In genomic region chr17:32150358-32150757, GRCh38 we compare ENCODE assay signal across 1 cellular context.
TF ChIP-seq lines count a peak whose summit lies in the region.

No MANE protein-coding gene starts in this region.

TF ChIP-seq in K562, 482 proteins besides CTCF, POLR2A, EP300 and RAD21 (continued from another document and continues in another):
- TF ChIP-seq JUN (IDR thresholded peaks at IDR 0.05; ENCODE audit: borderline replicate concordance, low read depth, low read length) = no peak
- no peak for TF ChIP-seq JUN (CRISPR knock-in tag; IDR thresholded peaks at IDR 0.05; ENCODE audit: borderline replicate concordance)
- no peak for TF ChIP-seq GABPB1 (CRISPR knock-in tag; IDR thresholded peaks at IDR 0.05)
- 0 out of 4 replicates have a peak, but pooled peaks of 1 of the 2 experiments have one; percentile 8 for TF ChIP-seq TEAD1 (CRISPR knock-in tag; IDR thresholded peaks at IDR 0.05)
- TF ChIP-seq TBL1XR1 (IDR thresholded peaks at IDR 0.05; ENCODE audit: low read length in 2 of 2) = 0 out of 4 replicates have a peak, but pooled peaks of 1 of the 2 experiments have one; percentile 22
- no peak for TF ChIP-seq ZSCAN32 (CRISPR knock-in tag; IDR thresholded peaks at IDR 0.05)
- TF ChIP-seq E2F4 (CRISPR knock-in tag; IDR thresholded peaks at IDR 0.05; ENCODE audit: low read depth) = no peak
- no peak for TF ChIP-seq POU5F1 (IDR thresholded peaks at IDR 0.05; ENCODE audit: borderline replicate concordance, low read depth, low read length, partially characterized antibody)
- no peak for TF ChIP-seq NFIX (CRISPR knock-in tag; IDR thresholded peaks at IDR 0.05; ENCODE audit: low read depth)
- no peak for TF ChIP-seq CHCHD3 (CRISPR knock-in tag; IDR thresholded peaks at IDR 0.05)
- TF ChIP-seq CC2D1A (IDR thresholded peaks at IDR 0.05) = no peak; the same call in 1 of the 2 replicates
- TF ChIP-seq ZBTB5 (IDR thresholded peaks at IDR 0.05) = no peak
- TF ChIP-seq PTBP1 (IDR thresholded peaks at IDR 0.05; ENCODE audit: low read depth, low read length) = no peak
- no peak for TF ChIP-seq MLLT1 (IDR thresholded peaks at IDR 0.05)
- no peak for TF ChIP-seq NCOA1 (IDR thresholded peaks at IDR 0.05; ENCODE audit: low read depth)
- no peak for TF ChIP-seq ZNF780A (CRISPR knock-in tag; IDR thresholded peaks at IDR 0.05)
- TF ChIP-seq PHTF2 (CRISPR knock-in tag; IDR thresholded peaks at IDR 0.05) = no peak
- no peak for TF ChIP-seq ZZZ3 (IDR thresholded peaks at IDR 0.05)
- no peak for TF ChIP-seq DMBX1 (CRISPR knock-in tag; IDR thresholded peaks at IDR 0.05; ENCODE audit: borderline replicate concordance)
- TF ChIP-seq E4F1 (CRISPR knock-in tag; IDR thresholded peaks at IDR 0.05; ENCODE audit: borderline replicate concordance) = no peak
- peak; percentile 68 for TF ChIP-seq MEIS2 (IDR thresholded peaks at IDR 0.05; ENCODE audit: partially characterized antibody)
- TF ChIP-seq JUNB (CRISPR knock-in tag; conservative IDR thresholded peaks at IDR 0.05) = no peak
- no peak for TF ChIP-seq ZNF79 (CRISPR knock-in tag; IDR thresholded peaks at IDR 0.05; ENCODE audit: low read depth)
- no peak for TF ChIP-seq ZNF347 (CRISPR knock-in tag; IDR thresholded peaks at IDR 0.05; ENCODE audit: low read depth)
- no peak for TF ChIP-seq SFPQ (IDR thresholded peaks at IDR 0.05; ENCODE audit: low read depth, low read length)
- TF ChIP-seq SRSF9 (IDR thresholded peaks at IDR 0.05; ENCODE audit: borderline replicate concordance, low read depth, low read length) = no peak
- no peak for TF ChIP-seq ZC3H4 (CRISPR knock-in tag; IDR thresholded peaks at IDR 0.05; ENCODE audit: borderline replicate concordance)
- TF ChIP-seq ARID1B (IDR thresholded peaks at IDR 0.05) = peak; percentile 85
- no peak for TF ChIP-seq DACH1 (IDR thresholded peaks at IDR 0.05; ENCODE audit: partially characterized antibody)
- no peak for TF ChIP-seq SNRNP70 (optimal IDR thresholded peaks at IDR 0.05; ENCODE audit: low read depth, low read length)
- no peak for TF ChIP-seq SAP30 (IDR thresholded peaks at IDR 0.05; ENCODE audit: borderline replicate concordance, insufficient read depth, low read depth, low read length, poor library complexity, severe bottlenecking)
- no peak for TF ChIP-seq HLTF (IDR thresholded peaks at IDR 0.05)
- TF ChIP-seq CBFA2T2 (conservative IDR thresholded peaks at IDR 0.05) = peak; percentile 83
- TF ChIP-seq THRAP3 (IDR thresholded peaks at IDR 0.05; ENCODE audit: borderline replicate concordance) = no peak
- TF ChIP-seq HDAC6 (IDR thresholded peaks at IDR 0.05; ENCODE audit: low read depth, low read length) = no peak
- peak; percentile 87 for TF ChIP-seq TCF3 (CRISPR knock-in tag; IDR thresholded peaks at IDR 0.05)
- TF ChIP-seq NR2C1 (IDR thresholded peaks at IDR 0.05) = no peak
- TF ChIP-seq NR2C1 (tag; IDR thresholded peaks at IDR 0.05) = no peak
- no peak for TF ChIP-seq BRD9 (IDR thresholded peaks at IDR 0.05; ENCODE audit: low read depth, partially characterized antibody)
- TF ChIP-seq HMG20A (CRISPR knock-in tag; conservative IDR thresholded peaks at IDR 0.05) = no peak
- TF ChIP-seq ZMIZ1 (IDR thresholded peaks at IDR 0.05; ENCODE audit: low read depth in 2 of 2, low read length in 2 of 2) = 0 out of 4 replicates have a peak, but pooled peaks of 1 of the 2 experiments have one; percentile 22
- no peak for TF ChIP-seq NFRKB (IDR thresholded peaks at IDR 0.05; ENCODE audit: low read depth)
- TF ChIP-seq ELF1 (tag; IDR thresholded peaks at IDR 0.05) = no peak
- TF ChIP-seq ZNF707 (CRISPR knock-in tag; conservative IDR thresholded peaks at IDR 0.05) = no peak
- no peak for TF ChIP-seq HINFP (tag; conservative IDR thresholded peaks at IDR 0.05; ENCODE audit: low read depth)
- TF ChIP-seq KLF1 (tag; IDR thresholded peaks at IDR 0.05) = no peak
- TF ChIP-seq KDM1A (IDR thresholded peaks at IDR 0.05) = peak; percentile 30 to 43; a peak in 1 of 4 replicates
- TF ChIP-seq VEZF1 (CRISPR knock-in tag; IDR thresholded peaks at IDR 0.05) = no peak
- no peak for TF ChIP-seq NONO (IDR thresholded peaks at IDR 0.05; ENCODE audit: low read depth in 2 of 2, low read length in 1 of 2)
- TF ChIP-seq ZC3H11A (IDR thresholded peaks at IDR 0.05; ENCODE audit: low read depth, low read length) = no peak
- peak; percentile 75 for TF ChIP-seq POLR2AphosphoS5 (IDR thresholded peaks at IDR 0.05; ENCODE audit: control insufficient read depth, insufficient read depth, low read depth, low read length)
- no peak for TF ChIP-seq SRF (CRISPR knock-in tag; IDR thresholded peaks at IDR 0.05)
- peak; percentile 78 for TF ChIP-seq NCOR1 (IDR thresholded peaks at IDR 0.05)
- no peak for TF ChIP-seq ZNF121 (CRISPR knock-in tag; conservative IDR thresholded peaks at IDR 0.05)
- TF ChIP-seq TCFL5 (CRISPR knock-in tag; conservative IDR thresholded peaks at IDR 0.05) = no peak
- no peak for TF ChIP-seq ATF1 (CRISPR knock-in tag; IDR thresholded peaks at IDR 0.05)
- TF ChIP-seq ATF1 (tag; IDR thresholded peaks at IDR 0.05) = no peak
- no peak for TF ChIP-seq ZNF699 (CRISPR knock-in tag; IDR thresholded peaks at IDR 0.05; ENCODE audit: insufficient replicate concordance)
- TF ChIP-seq MECOM (CRISPR knock-in tag; IDR thresholded peaks at IDR 0.05) = peak; percentile 24; the same call in 1 of the 2 replicates
- no peak for TF ChIP-seq YBX1 (IDR thresholded peaks at IDR 0.05)
- TF ChIP-seq EWSR1 (IDR thresholded peaks at IDR 0.05; ENCODE audit: borderline replicate concordance, low read depth, partially characterized antibody) = no peak
- TF ChIP-seq CEBPG (CRISPR knock-in tag; IDR thresholded peaks at IDR 0.05) = no peak
- TF ChIP-seq CEBPG (tag; conservative IDR thresholded peaks at IDR 0.05 in 1 of 2, IDR thresholded peaks at IDR 0.05 in 1 of 2) = no peak
- TF ChIP-seq KLF13 (tag; IDR thresholded peaks at IDR 0.05; ENCODE audit: borderline replicate concordance, low read depth) = no peak
- no peak for TF ChIP-seq ADNP (tag; IDR thresholded peaks at IDR 0.05)
- no peak for TF ChIP-seq TRIM24 (IDR thresholded peaks at IDR 0.05)
